ENCODE assay signal across 11 cellular contexts in genomic region chr2:9631976-9632700, GRCh38. TPM values are rescaled to one million over a fixed set of nuclear protein-coding genes. Genes with fewer than 3 reads are reported as not detected.
DNase-seq lines count a peak whose midpoint lies in the region; ATAC-seq lines count a peak whose summit lies in the region.
"Had no signal": no experiment of that assay in that cellular context is flagged by ENCODE, and none has a peak within 500 bp of the region (broad histone marks: within the 10 kb centered on the region; RNA-seq: fewer than 3 reads in every experiment).

No MANE protein-coding gene starts in this region.

- no peaks in the 10 kb centered on the region for H3K9me3 Mint-ChIP-seq in activated CD8-positive, alpha-beta memory T cell treated with anti-CD3 and anti-CD28 coated beads, Interleukin-2, amount 10 ng/mL, durations not matched to agents 7 days and 5 days (ENCODE audit: low read depth)
- H3K9me3 Mint-ChIP-seq in activated T-helper 2 cell treated with anti-CD3 and anti-CD28 coated beads, Interferon-gamma antibody, Interleukin-2, Interleukin-4, amounts not matched to agents 10 μg/mL and 5 μg/mL and 100 μg/mL, durations not matched to agents 14 hours and 24 hours and 36 hours: no peaks in the 10 kb centered on the region
- H3K9me3 Mint-ChIP-seq in stimulated activated memory B cell treated with anti-CD40 and anti-IgM and Interleukin-4, amounts not matched to agents 10 μg/mL and 1 μg/mL and 100 μg/mL, for 72 hours: no peaks in the 10 kb centered on the region

- H3K4me3 ChIP-seq in iPS-18a (ENCODE audit: low read length): peak overlapping the region; percentile 82

- H3K4me1 Mint-ChIP-seq in activated CD8-positive, alpha-beta memory T cell treated with anti-CD3 and anti-CD28 coated beads, Interleukin-2, amount 10 ng/mL, durations not matched to agents 7 days and 5 days: peaks cover 38% of the 10 kb centered on the region
- peaks cover 32% of the 10 kb centered on the region for H3K4me1 Mint-ChIP-seq in activated T-helper 2 cell treated with anti-CD3 and anti-CD28 coated beads, Interferon-gamma antibody, Interleukin-2, Interleukin-4, amounts not matched to agents 10 μg/mL and 5 μg/mL and 100 μg/mL, durations not matched to agents 14 hours and 24 hours and 36 hours (ENCODE audit: low read depth)
- H3K4me1 Mint-ChIP-seq in stimulated activated memory B cell treated with anti-CD40 and anti-IgM and Interleukin-4, amounts not matched to agents 10 μg/mL and 1 μg/mL and 100 μg/mL, for 72 hours: peaks cover 40% of the 10 kb centered on the region

- H3K36me3 Mint-ChIP-seq in activated CD8-positive, alpha-beta memory T cell treated with anti-CD3 and anti-CD28 coated beads, Interleukin-2, amount 10 ng/mL, durations not matched to agents 7 days and 5 days: peaks cover 34% of the 10 kb centered on the region
- H3K36me3 Mint-ChIP-seq in activated T-helper 2 cell treated with anti-CD3 and anti-CD28 coated beads, Interferon-gamma antibody, Interleukin-2, Interleukin-4, amounts not matched to agents 10 μg/mL and 5 μg/mL and 100 μg/mL, durations not matched to agents 14 hours and 24 hours and 36 hours (ENCODE audit: low read depth): peaks cover 31% of the 10 kb centered on the region
- peaks cover 15% of the 10 kb centered on the region for H3K36me3 Mint-ChIP-seq in stimulated activated memory B cell treated with anti-CD40 and anti-IgM and Interleukin-4, amounts not matched to agents 10 μg/mL and 1 μg/mL and 100 μg/mL, for 72 hours

- DNase-seq in activated CD8-positive, alpha-beta memory T cell treated with anti-CD3 and anti-CD28 coated beads, Interleukin-2, amount 10 ng/mL, durations not matched to agents 7 days and 5 days: no peak
- no peak for DNase-seq in activated CD8-positive, alpha-beta memory T cell treated with anti-CD3 and anti-CD28 coated beads, Interleukin-2, amount 50 U/mL, for 4 hours
- no peak for DNase-seq in activated T-helper 2 cell treated with anti-CD3 and anti-CD28 coated beads, Interferon-gamma antibody, Interleukin-2, Interleukin-4, amounts not matched to agents 10 μg/mL and 5 μg/mL and 100 μg/mL, durations not matched to agents 14 hours and 24 hours and 36 hours (ENCODE audit: low spot score)
- DNase-seq in SIG-M5 (lab: John Stamatoyannopoulos, UW): no peak
- no peak for DNase-seq in NCI-H2171 treated with DMSO at 0.1 percent for 48 hours (lab: John Stamatoyannopoulos, UW)
- DNase-seq: anterior cingulate cortex; stimulated activated CD4-positive, alpha-beta T cell treated with anti-CD3 and anti-CD28 coated beads, Interleukin-2, amount 100 ng/mL, for 48 hours had no signal

- no peak overlapping the region for H3K27ac ChIP-seq in iPS-18a (ENCODE audit: low read length)
- H3K27ac ChIP-seq: SK-N-MC had no signal

- peaks cover 16% of the 10 kb centered on the region for H3K27me3 ChIP-seq in iPS-18a (ENCODE audit: control insufficient read depth, insufficient read depth, low read length)

- intact Hi-C loops in activated T-helper 2 cell treated with anti-CD3 and anti-CD28 coated beads, Interferon-gamma antibody, Interleukin-2, Interleukin-4, amounts not matched to agents 10 μg/mL and 5 μg/mL and 100 μg/mL, durations not matched to agents 14 hours and 24 hours and 36 hours (cut with micrococcal nuclease): loop anchor here (1.0 to 2.0 kb wide), 5 partner anchors 23 to 151 kb away; partner anchors contain the start of gene ADAM17

- H3K9me3 ChIP-seq in iPS-18a (ENCODE audit: control insufficient read depth, low read depth, low read length): no peaks in the 10 kb centered on the region

- peaks cover 17% of the 10 kb centered on the region for H3K36me3 ChIP-seq in iPS-18a (ENCODE audit: control insufficient read depth, low read depth, low read length)

- peaks cover 28% of the 10 kb centered on the region for H3K4me1 ChIP-seq in iPS-18a (ENCODE audit: control insufficient read depth, low read depth, low read length)

- CTCF ChIA-PET in activated CD8-positive, alpha-beta memory T cell treated with anti-CD3 and anti-CD28 coated beads, Interleukin-2, amount 10 ng/mL, durations not matched to agents 7 days and 5 days (lab: Charles Lee): interaction anchor here (0.7 to 1.1 kb wide), 2 partner anchors 14 to 71 kb away, joined by 3 to 4 read pairs; no protein-coding TSS in a partner anchor

- peak overlapping the region; percentile 60 for H3K27ac Mint-ChIP-seq in activated CD8-positive, alpha-beta memory T cell treated with anti-CD3 and anti-CD28 coated beads, Interleukin-2, amount 10 ng/mL, durations not matched to agents 7 days and 5 days
- H3K27ac Mint-ChIP-seq in activated T-helper 2 cell treated with anti-CD3 and anti-CD28 coated beads, Interferon-gamma antibody, Interleukin-2, Interleukin-4, amounts not matched to agents 10 μg/mL and 5 μg/mL and 100 μg/mL, durations not matched to agents 14 hours and 24 hours and 36 hours: peak overlapping the region; percentile 27
- peak overlapping the region; percentile 91 for H3K27ac Mint-ChIP-seq in stimulated activated memory B cell treated with anti-CD40 and anti-IgM and Interleukin-4, amounts not matched to agents 10 μg/mL and 1 μg/mL and 100 μg/mL, for 72 hours

- H3K27me3 Mint-ChIP-seq in activated CD8-positive, alpha-beta memory T cell treated with anti-CD3 and anti-CD28 coated beads, Interleukin-2, amount 10 ng/mL, durations not matched to agents 7 days and 5 days: peaks cover 8% of the 10 kb centered on the region
- no peaks in the 10 kb centered on the region for H3K27me3 Mint-ChIP-seq in activated T-helper 2 cell treated with anti-CD3 and anti-CD28 coated beads, Interferon-gamma antibody, Interleukin-2, Interleukin-4, amounts not matched to agents 10 μg/mL and 5 μg/mL and 100 μg/mL, durations not matched to agents 14 hours and 24 hours and 36 hours (ENCODE audit: low read depth)
- H3K27me3 Mint-ChIP-seq in stimulated activated memory B cell treated with anti-CD40 and anti-IgM and Interleukin-4, amounts not matched to agents 10 μg/mL and 1 μg/mL and 100 μg/mL, for 72 hours: no peaks in the 10 kb centered on the region

- ATAC-seq in activated CD8-positive, alpha-beta memory T cell treated with anti-CD3 and anti-CD28 coated beads, Interleukin-2, amount 10 ng/mL, durations not matched to agents 7 days and 5 days: no peak
- ATAC-seq in stimulated activated memory B cell treated with anti-CD40 and anti-IgM and Interleukin-4, amounts not matched to agents 10 μg/mL and 1 μg/mL and 100 μg/mL, for 72 hours: no peak
- ATAC-seq in GM18517 (IDR thresholded peaks at IDR 0.05; ENCODE audit: unreplicated experiment): no peak

- H3K9ac ChIP-seq in iPS-18a (ENCODE audit: low read length): peak overlapping the region; percentile 96

- H3K4me3 Mint-ChIP-seq in activated CD8-positive, alpha-beta memory T cell treated with anti-CD3 and anti-CD28 coated beads, Interleukin-2, amount 10 ng/mL, durations not matched to agents 7 days and 5 days: peak overlapping the region; percentile 57
- peak overlapping the region; percentile 88 for H3K4me3 Mint-ChIP-seq in activated T-helper 2 cell treated with anti-CD3 and anti-CD28 coated beads, Interferon-gamma antibody, Interleukin-2, Interleukin-4, amounts not matched to agents 10 μg/mL and 5 μg/mL and 100 μg/mL, durations not matched to agents 14 hours and 24 hours and 36 hours (ENCODE audit: low read depth)
- peak overlapping the region; percentile 17 for H3K4me3 Mint-ChIP-seq in stimulated activated memory B cell treated with anti-CD40 and anti-IgM and Interleukin-4, amounts not matched to agents 10 μg/mL and 1 μg/mL and 100 μg/mL, for 72 hours

RNA-seq across cellular contexts. Expression of gene YWHAQ, which starts 1.3 kb away (rescaled TPM):
- 100 to 1,000 TPM; 300 to 316 TPM for total RNA-seq in activated CD8-positive, alpha-beta memory T cell treated with anti-CD3 and anti-CD28 coated beads, Interleukin-2, amount 10 ng/mL, durations not matched to agents 7 days and 5 days
- 334 and 339 TPM in 2 replicates for total RNA-seq in activated T-helper 2 cell treated with anti-CD3 and anti-CD28 coated beads, Interferon-gamma antibody, Interleukin-2, Interleukin-4, amounts not matched to agents 10 μg/mL and 5 μg/mL and 100 μg/mL, durations not matched to agents 14 hours and 24 hours and 36 hours

Comparison
In these comparisons a context has a peak if more than half of its experiments do, and no peak if none do; other contexts are left out.
1. H3K27ac Mint-ChIP-seq: peak in every context shown above with its lines; median percentile 91 in stimulated activated memory B cell treated with anti-CD40 and anti-IgM and Interleukin-4, amounts not matched to agents 10 μg/mL and 1 μg/mL and 100 μg/mL, for 72 hours; 60 in activated CD8-positive, alpha-beta memory T cell treated with anti-CD3 and anti-CD28 coated beads, Interleukin-2, amount 10 ng/mL, durations not matched to agents 7 days and 5 days; 27 in activated T-helper 2 cell treated with anti-CD3 and anti-CD28 coated beads, Interferon-gamma antibody, Interleukin-2, Interleukin-4, amounts not matched to agents 10 μg/mL and 5 μg/mL and 100 μg/mL, durations not matched to agents 14 hours and 24 hours and 36 hours.
2. H3K4me3 Mint-ChIP-seq: peak in every context shown above with its lines; median percentile 88 in activated T-helper 2 cell treated with anti-CD3 and anti-CD28 coated beads, Interferon-gamma antibody, Interleukin-2, Interleukin-4, amounts not matched to agents 10 μg/mL and 5 μg/mL and 100 μg/mL, durations not matched to agents 14 hours and 24 hours and 36 hours; 57 in activated CD8-positive, alpha-beta memory T cell treated with anti-CD3 and anti-CD28 coated beads, Interleukin-2, amount 10 ng/mL, durations not matched to agents 7 days and 5 days; 17 in stimulated activated memory B cell treated with anti-CD40 and anti-IgM and Interleukin-4, amounts not matched to agents 10 μg/mL and 1 μg/mL and 100 μg/mL, for 72 hours.